Comparison of ENCODE assay signal across 11 cellular contexts in genomic region chr1:31374511-31375196, GRCh38. TPM values are rescaled to one million over a fixed set of nuclear protein-coding genes. Genes with fewer than 3 reads are reported as not detected.
A peak's percentile ranks its signal among the peaks of the same experiment; 100 is the strongest.
DNase-seq lines count a peak whose midpoint lies in the region; ATAC-seq and TF ChIP-seq lines count a peak whose summit lies in the region.
"Had no signal": no experiment of that assay in that cellular context is flagged by ENCODE, and none has a peak within 500 bp of the region (broad histone marks: within the 10 kb centered on the region; RNA-seq: fewer than 3 reads in every experiment).

No MANE protein-coding gene starts in this region.

- DNase-seq in CD14-positive monocyte (ENCODE audit: low spot score) (peak; percentile 33), RPMI7951 (ENCODE audit: low read depth) (peak; percentile 33), fibroblast of the conjunctiva (ENCODE audit: low read depth) (peak; percentile 84), osteoblast (ENCODE audit: insufficient read length, low spot score, missing footprints) (peak; percentile 74), NCI-H2171 treated with DMSO at 0.1 percent for 48 hours (lab: John Stamatoyannopoulos, UW) (no peak)
- no peak for DNase-seq in activated CD4-positive, alpha-beta T cell treated with anti-CD3 and anti-CD28 coated beads, Interleukin-2, amount 10 ng/mL, durations not matched to agents 24 days and 14 days
- DNase-seq: activated CD4-positive, alpha-beta T cell treated with anti-CD3 and anti-CD28 coated beads, Interleukin-2, amount 50 U/mL, for 1 hour; OCI-M1 had no signal

- H3K27ac ChIP-seq in osteoblast (ENCODE audit: low read depth, low read length) = no peak overlapping the region

- peaks cover 0 to 7% of the 10 kb centered on the region in 2 donors for H3K36me3 Mint-ChIP-seq in CD14-positive monocyte
- no peaks in the 10 kb centered on the region for H3K36me3 Mint-ChIP-seq in activated CD4-positive, alpha-beta T cell treated with anti-CD3 and anti-CD28 coated beads, Interleukin-2, amount 10 ng/mL, durations not matched to agents 24 days and 14 days (ENCODE audit: low read depth)
- H3K36me3 Mint-ChIP-seq: CD4-positive, CD25-positive, alpha-beta regulatory T cell had no signal

- peak overlapping the region; percentile 20 for H2AFZ ChIP-seq in osteoblast (ENCODE audit: low read length)

- no peaks in the 10 kb centered on the region for H3K36me3 ChIP-seq in osteoblast (ENCODE audit: insufficient read depth, low read length)

- intact Hi-C loops in CD14-positive monocyte (cut with micrococcal nuclease) = no loop called here
- intact Hi-C loops in activated CD4-positive, alpha-beta T cell treated with anti-CD3 and anti-CD28 coated beads, Interleukin-2, amount 10 ng/mL, durations not matched to agents 24 days and 14 days (cut with micrococcal nuclease) = no loop called here

- no peaks in the 10 kb centered on the region for H3K27me3 ChIP-seq in osteoblast (ENCODE audit: insufficient read depth, low read length)

- no peaks in the 10 kb centered on the region for H3K9me3 ChIP-seq in osteoblast (ENCODE audit: low read depth, low read length)

- H3K27ac Mint-ChIP-seq in CD14-positive monocyte = no peak overlapping the region
- no peak overlapping the region for H3K27ac Mint-ChIP-seq in activated CD4-positive, alpha-beta T cell treated with anti-CD3 and anti-CD28 coated beads, Interleukin-2, amount 10 ng/mL, durations not matched to agents 24 days and 14 days

- peaks cover 21% of the 10 kb centered on the region for H3K4me1 Mint-ChIP-seq in CD14-positive monocyte
- peaks cover 11% of the 10 kb centered on the region for H3K4me1 Mint-ChIP-seq in activated CD4-positive, alpha-beta T cell treated with anti-CD3 and anti-CD28 coated beads, Interleukin-2, amount 10 ng/mL, durations not matched to agents 24 days and 14 days

- no peaks in the 10 kb centered on the region for H3K79me2 ChIP-seq in osteoblast (ENCODE audit: insufficient read depth, low read length)

- TF ChIP-seq CTCF in CD14-positive monocyte (IDR thresholded peaks at IDR 0.05) (no peak), osteoblast (IDR thresholded peaks at IDR 0.05; ENCODE audit: extremely low read depth, low read depth, low read length) (no peak)

- ATAC-seq in HG03442 (IDR thresholded peaks at IDR 0.05; ENCODE audit: unreplicated experiment) (no peak), GM21515 (IDR thresholded peaks at IDR 0.05; ENCODE audit: unreplicated experiment) (no peak)

- H3K4me3 Mint-ChIP-seq in CD14-positive monocyte = no peak overlapping the region
- no peak overlapping the region for H3K4me3 Mint-ChIP-seq in activated CD4-positive, alpha-beta T cell treated with anti-CD3 and anti-CD28 coated beads, Interleukin-2, amount 10 ng/mL, durations not matched to agents 24 days and 14 days

- H3K9me3 Mint-ChIP-seq in CD14-positive monocyte = peaks cover 0 to 2% (median 0%) of the 10 kb centered on the region in 7 donors
- no peaks in the 10 kb centered on the region for H3K9me3 Mint-ChIP-seq in activated CD4-positive, alpha-beta T cell treated with anti-CD3 and anti-CD28 coated beads, Interleukin-2, amount 10 ng/mL, durations not matched to agents 24 days and 14 days
- H3K9me3 Mint-ChIP-seq: CD4-positive, CD25-positive, alpha-beta regulatory T cell had no signal

- H3K4me3 ChIP-seq in osteoblast (ENCODE audit: insufficient read depth, low read length) = no peak overlapping the region

- no peaks in the 10 kb centered on the region for H4K20me1 ChIP-seq in osteoblast (ENCODE audit: insufficient read depth, low read length)

- peak overlapping the region; percentile 89 for H3K4me2 ChIP-seq in osteoblast (ENCODE audit: insufficient read depth, low read length)

- H3K27me3 Mint-ChIP-seq in CD14-positive monocyte (ENCODE audit: low read depth in 3 of 3) = peaks cover 18 to 24% (median 24%) of the 10 kb centered on the region in 3 donors
- H3K27me3 Mint-ChIP-seq in activated CD4-positive, alpha-beta T cell treated with anti-CD3 and anti-CD28 coated beads, Interleukin-2, amount 10 ng/mL, durations not matched to agents 24 days and 14 days = peaks cover 9% of the 10 kb centered on the region

- peaks cover 25% of the 10 kb centered on the region for H3K4me1 ChIP-seq in osteoblast (ENCODE audit: insufficient read depth, low read length)

RNA-seq across cellular contexts. Expression of gene FABP3, which starts 1.8 kb away (rescaled TPM):
- not detected for polyA plus RNA-seq in CD14-positive monocyte
- 6.6 and 11.8 TPM in 2 replicates for total RNA-seq in RPMI7951 (2014; rRNA removed; shearing (Covaris generic))
- 28.6 and 38.0 TPM in 2 replicates for total RNA-seq in osteoblast
- total RNA-seq in activated CD4-positive, alpha-beta T cell treated with anti-CD3 and anti-CD28 coated beads, Interleukin-2, amount 10 ng/mL, durations not matched to agents 24 days and 14 days = not detected in 2 replicates
- total RNA-seq: CD4-positive, CD25-positive, alpha-beta regulatory T cell had no signal
- polyA plus RNA-seq: CD4-positive, CD25-positive, alpha-beta regulatory T cell had no signal

RNA-seq across cellular contexts. Expression of gene SERINC2, which starts 38.4 kb away (rescaled TPM):
- 1 to 10 TPM; 4.1 to 7.8 TPM for polyA plus RNA-seq in CD14-positive monocyte
- total RNA-seq in RPMI7951 (2014; rRNA removed; shearing (Covaris generic)) = 194 and 269 TPM in 2 replicates
- 10.9 and 22.4 TPM in 2 replicates for total RNA-seq in osteoblast
- not detected in 2 replicates for total RNA-seq in activated CD4-positive, alpha-beta T cell treated with anti-CD3 and anti-CD28 coated beads, Interleukin-2, amount 10 ng/mL, durations not matched to agents 24 days and 14 days
- total RNA-seq: CD4-positive, CD25-positive, alpha-beta regulatory T cell had no signal

Comparison
In these comparisons a context has a peak if more than half of its experiments do, and no peak if none do; other contexts are left out.
1. DNase-seq: peak in CD14-positive monocyte (single experiment), RPMI7951 (single experiment), fibroblast of the conjunctiva (single experiment) and osteoblast (single experiment); none in NCI-H2171 treated with DMSO at 0.1 percent for 48 hours (single experiment) and activated CD4-positive, alpha-beta T cell treated with anti-CD3 and anti-CD28 coated beads, Interleukin-2, amount 10 ng/mL, durations not matched to agents 24 days and 14 days (single experiment).